In genomic region chr12:121022713-121023112, GRCh38 we compare ENCODE assay signal across 36 cellular contexts. TPM values are rescaled to one million over a fixed set of nuclear protein-coding genes. Genes with fewer than 3 reads are reported as not detected.
"Had no signal": no experiment of that assay in that cellular context is flagged by ENCODE, and none has a peak within 500 bp of the region (broad histone marks: within the 10 kb centered on the region; RNA-seq: fewer than 3 reads in every experiment).

No MANE protein-coding gene starts in this region.

- H3K27ac ChIP-seq: ascending aorta, breast epithelium, cardiac muscle cell, coronary artery, dorsolateral prefrontal cortex, esophagus muscularis mucosa, foreskin keratinocyte, gastrocnemius medialis, heart left ventricle, WERI-Rb-1 had no signal

- H3K36me3 ChIP-seq: ascending aorta, breast epithelium, cardiac muscle cell, gastrocnemius medialis, WERI-Rb-1 had no signal

- H3K4me3 Mint-ChIP-seq: activated B cell treated with CpG ODN at 0.5 μM for 24 hours; activated CD4-positive, alpha-beta memory T cell treated with anti-CD3 and anti-CD28 coated beads for 36 hours; activated CD4-positive, alpha-beta T cell treated with anti-CD3 and anti-CD28 coated beads for 36 hours; activated CD4-positive, alpha-beta T cell treated with anti-CD3 and anti-CD28 coated beads, Interleukin-2, amount 10 ng/mL, durations not matched to agents 24 days and 14 days; activated CD8-positive, alpha-beta memory T cell treated with anti-CD3 and anti-CD28 coated beads, Interleukin-2, amount 10 ng/mL, durations not matched to agents 7 days and 5 days; activated CD8-positive, alpha-beta T cell treated with anti-CD3 and anti-CD28 coated beads, Interleukin-2, amount 10 ng/mL, durations not matched to agents 7 days and 5 days; activated naive CD4-positive, alpha-beta T cell treated with anti-CD3 and anti-CD28 coated beads, Interleukin-2, amount 10 ng/mL, durations not matched to agents 7 days and 5 days; activated naive CD8-positive, alpha-beta T cell treated with anti-CD3 and anti-CD28 coated beads, Interleukin-2, amount 10 ng/mL, durations not matched to agents 7 days and 5 days; activated T-helper 1 cell treated with anti-CD3 and anti-CD28 coated beads, Interleukin-12 subunit alpha, Interleukin-12 subunit beta, Interleukin-2, Interleukin-4 antibody, amounts not matched to agents 30 ng/mL and 10 ng/mL and 1 ng/mL, durations not matched to agents 14 hours and 24 hours and 36 hours; brain; dendritic cell treated with granulocyte-macrophage colony-stimulating factor and Interleukin-4, amounts not matched to agents 40 ng/mL and 50 ng/mL, for 4 days had no signal

- ATAC-seq: activated CD4-positive, alpha-beta T cell treated with anti-CD3 and anti-CD28 coated beads for 36 hours; activated CD8-positive, alpha-beta memory T cell treated with anti-CD3 and anti-CD28 coated beads, Interleukin-2, amount 10 ng/mL, durations not matched to agents 7 days and 5 days; activated CD8-positive, alpha-beta T cell treated with anti-CD3 and anti-CD28 coated beads, Interleukin-2, amount 10 ng/mL, durations not matched to agents 7 days and 5 days; activated naive CD4-positive, alpha-beta T cell treated with anti-CD3 and anti-CD28 coated beads, Interleukin-2, amount 50 U/mL, for 72 hours; foreskin keratinocyte; gastrocnemius medialis; heart left ventricle had no signal

- H3K27ac Mint-ChIP-seq: activated B cell treated with CpG ODN at 0.5 μM for 24 hours; activated CD4-positive, alpha-beta memory T cell treated with anti-CD3 and anti-CD28 coated beads for 36 hours; activated CD4-positive, alpha-beta T cell treated with anti-CD3 and anti-CD28 coated beads for 36 hours; activated CD4-positive, alpha-beta T cell treated with anti-CD3 and anti-CD28 coated beads, Interleukin-2, amount 10 ng/mL, durations not matched to agents 24 days and 14 days; activated CD8-positive, alpha-beta memory T cell treated with anti-CD3 and anti-CD28 coated beads, Interleukin-2, amount 10 ng/mL, durations not matched to agents 7 days and 5 days; activated CD8-positive, alpha-beta T cell treated with anti-CD3 and anti-CD28 coated beads, Interleukin-2, amount 10 ng/mL, durations not matched to agents 7 days and 5 days; activated naive CD4-positive, alpha-beta T cell treated with anti-CD3 and anti-CD28 coated beads, Interleukin-2, amount 10 ng/mL, durations not matched to agents 7 days and 5 days; activated naive CD4-positive, alpha-beta T cell treated with anti-CD3 and anti-CD28 coated beads, Interleukin-2, amount 50 U/mL, for 72 hours; activated naive CD8-positive, alpha-beta T cell treated with anti-CD3 and anti-CD28 coated beads, Interleukin-2, amount 10 ng/mL, durations not matched to agents 7 days and 5 days; activated T-helper 1 cell treated with anti-CD3 and anti-CD28 coated beads, Interleukin-12 subunit alpha, Interleukin-12 subunit beta, Interleukin-2, Interleukin-4 antibody, amounts not matched to agents 30 ng/mL and 10 ng/mL and 1 ng/mL, durations not matched to agents 14 hours and 24 hours and 36 hours; brain; dendritic cell treated with granulocyte-macrophage colony-stimulating factor and Interleukin-4, amounts not matched to agents 40 ng/mL and 50 ng/mL, for 4 days had no signal

- DNase-seq: activated B cell treated with CpG ODN at 0.5 μM for 24 hours; activated CD4-positive, alpha-beta memory T cell treated with anti-CD3 and anti-CD28 coated beads for 36 hours; activated CD4-positive, alpha-beta T cell treated with anti-CD3 and anti-CD28 coated beads for 36 hours; activated CD4-positive, alpha-beta T cell treated with anti-CD3 and anti-CD28 coated beads, Interleukin-2, amount 10 ng/mL, durations not matched to agents 24 days and 14 days; activated CD4-positive, CD25-positive, alpha-beta regulatory T cell treated with anti-CD3 and anti-CD28 coated beads, Interleukin-2, amount 50 U/mL, for 72 hours; activated CD8-positive, alpha-beta memory T cell treated with anti-CD3 and anti-CD28 coated beads, Interleukin-2, amount 10 ng/mL, durations not matched to agents 7 days and 5 days; activated CD8-positive, alpha-beta memory T cell treated with anti-CD3 and anti-CD28 coated beads, Interleukin-2, amount 50 U/mL, for 4 hours; activated CD8-positive, alpha-beta T cell treated with anti-CD3 and anti-CD28 coated beads, Interleukin-2, amount 10 ng/mL, durations not matched to agents 7 days and 5 days; activated gamma-delta T cell; activated naive CD4-positive, alpha-beta T cell; activated naive CD4-positive, alpha-beta T cell treated with anti-CD3 and anti-CD28 coated beads, Interleukin-2, amount 10 ng/mL, durations not matched to agents 7 days and 5 days; activated naive CD8-positive, alpha-beta T cell treated with anti-CD3 and anti-CD28 coated beads, Interleukin-2, amount 10 ng/mL, durations not matched to agents 7 days and 5 days; activated T-cell treated with anti-CD3 and anti-CD28 coated beads, Interleukin-2, amount 50 U/mL, for 1 hour; activated T-cell treated with anti-CD3 and anti-CD28 coated beads, Interleukin-2, amount 50 U/mL, for 48 hours; central memory CD4-positive, alpha-beta T cell; dorsolateral prefrontal cortex; effector memory CD4-positive, alpha-beta T cell; erythroblast; foreskin keratinocyte; gastrocnemius medialis; glutamatergic neuron; heart left ventricle; T-helper 1 cell; T-helper 2 cell; WERI-Rb-1 had no signal

- H3K4me3 ChIP-seq: ascending aorta, breast epithelium, cardiac muscle cell, coronary artery, dorsolateral prefrontal cortex, esophagus muscularis mucosa, gastrocnemius medialis, heart left ventricle had no signal

- H3K4me1 ChIP-seq: ascending aorta, breast epithelium, esophagus muscularis mucosa, foreskin keratinocyte, gastrocnemius medialis, heart left ventricle had no signal

- H3K27me3 ChIP-seq: ascending aorta, breast epithelium, cardiac muscle cell, dorsolateral prefrontal cortex, esophagus muscularis mucosa, foreskin keratinocyte, gastrocnemius medialis, heart left ventricle had no signal

- H3K9me3 Mint-ChIP-seq: activated B cell treated with CpG ODN at 0.5 μM for 24 hours; activated CD4-positive, alpha-beta T cell treated with anti-CD3 and anti-CD28 coated beads, Interleukin-2, amount 10 ng/mL, durations not matched to agents 24 days and 14 days; activated naive CD4-positive, alpha-beta T cell treated with anti-CD3 and anti-CD28 coated beads, Interleukin-2, amount 10 ng/mL, durations not matched to agents 7 days and 5 days; activated naive CD4-positive, alpha-beta T cell treated with anti-CD3 and anti-CD28 coated beads, Interleukin-2, amount 50 U/mL, for 72 hours; activated naive CD8-positive, alpha-beta T cell treated with anti-CD3 and anti-CD28 coated beads, Interleukin-2, amount 10 ng/mL, durations not matched to agents 7 days and 5 days; activated T-helper 1 cell treated with anti-CD3 and anti-CD28 coated beads, Interleukin-12 subunit alpha, Interleukin-12 subunit beta, Interleukin-2, Interleukin-4 antibody, amounts not matched to agents 30 ng/mL and 10 ng/mL and 1 ng/mL, durations not matched to agents 14 hours and 24 hours and 36 hours; brain; dendritic cell treated with granulocyte-macrophage colony-stimulating factor and Interleukin-4, amounts not matched to agents 40 ng/mL and 50 ng/mL, for 4 days had no signal

- H3K36me3 Mint-ChIP-seq: activated naive CD4-positive, alpha-beta T cell treated with anti-CD3 and anti-CD28 coated beads, Interleukin-2, amount 50 U/mL, for 72 hours; brain had no signal

- H3K9me3 ChIP-seq: ascending aorta, breast epithelium, esophagus muscularis mucosa, gastrocnemius medialis, heart left ventricle had no signal

- H3K27me3 Mint-ChIP-seq: activated CD4-positive, alpha-beta memory T cell treated with anti-CD3 and anti-CD28 coated beads for 36 hours; activated CD4-positive, alpha-beta T cell treated with anti-CD3 and anti-CD28 coated beads for 36 hours; activated CD4-positive, alpha-beta T cell treated with anti-CD3 and anti-CD28 coated beads, Interleukin-2, amount 10 ng/mL, durations not matched to agents 24 days and 14 days; activated CD8-positive, alpha-beta memory T cell treated with anti-CD3 and anti-CD28 coated beads, Interleukin-2, amount 10 ng/mL, durations not matched to agents 7 days and 5 days; activated naive CD4-positive, alpha-beta T cell treated with anti-CD3 and anti-CD28 coated beads, Interleukin-2, amount 10 ng/mL, durations not matched to agents 7 days and 5 days; activated naive CD8-positive, alpha-beta T cell treated with anti-CD3 and anti-CD28 coated beads, Interleukin-2, amount 10 ng/mL, durations not matched to agents 7 days and 5 days; dendritic cell treated with granulocyte-macrophage colony-stimulating factor and Interleukin-4, amounts not matched to agents 40 ng/mL and 50 ng/mL, for 4 days had no signal

- H3K4me1 Mint-ChIP-seq: activated B cell treated with CpG ODN at 0.5 μM for 24 hours; activated CD4-positive, alpha-beta T cell treated with anti-CD3 and anti-CD28 coated beads for 36 hours; activated CD4-positive, alpha-beta T cell treated with anti-CD3 and anti-CD28 coated beads, Interleukin-2, amount 10 ng/mL, durations not matched to agents 24 days and 14 days; activated naive CD4-positive, alpha-beta T cell treated with anti-CD3 and anti-CD28 coated beads, Interleukin-2, amount 10 ng/mL, durations not matched to agents 7 days and 5 days; activated naive CD8-positive, alpha-beta T cell treated with anti-CD3 and anti-CD28 coated beads, Interleukin-2, amount 10 ng/mL, durations not matched to agents 7 days and 5 days; brain had no signal

RNA-seq across cellular contexts. Expression of gene OASL, which starts 16.3 kb away (rescaled TPM):
- total RNA-seq: ascending aorta, cardiac muscle cell had no signal
- polyA plus RNA-seq: cardiac muscle cell had no signal

RNA-seq across cellular contexts. Expression of gene HNF1A, which starts 44.4 kb away (rescaled TPM):
- total RNA-seq: activated B cell treated with CpG ODN at 0.5 μM for 24 hours; activated CD4-positive, alpha-beta memory T cell treated with anti-CD3 and anti-CD28 coated beads for 36 hours; activated CD4-positive, alpha-beta T cell treated with anti-CD3 and anti-CD28 coated beads for 36 hours; activated CD4-positive, alpha-beta T cell treated with anti-CD3 and anti-CD28 coated beads, Interleukin-2, amount 10 ng/mL, durations not matched to agents 24 days and 14 days; activated CD8-positive, alpha-beta memory T cell treated with anti-CD3 and anti-CD28 coated beads for 36 hours; activated CD8-positive, alpha-beta memory T cell treated with anti-CD3 and anti-CD28 coated beads, Interleukin-2, amount 10 ng/mL, durations not matched to agents 7 days and 5 days; activated CD8-positive, alpha-beta T cell treated with anti-CD3 and anti-CD28 coated beads, Interleukin-2, amount 10 ng/mL, durations not matched to agents 7 days and 5 days; activated naive CD4-positive, alpha-beta T cell treated with anti-CD3 and anti-CD28 coated beads, Interleukin-2, amount 50 U/mL, for 72 hours; activated naive CD8-positive, alpha-beta T cell treated with anti-CD3 and anti-CD28 coated beads, Interleukin-2, amount 10 ng/mL, durations not matched to agents 7 days and 5 days; activated T-helper 1 cell treated with anti-CD3 and anti-CD28 coated beads, Interleukin-12 subunit alpha, Interleukin-12 subunit beta, Interleukin-2, Interleukin-4 antibody, amounts not matched to agents 30 ng/mL and 10 ng/mL and 1 ng/mL, durations not matched to agents 14 hours and 24 hours and 36 hours; ascending aorta; cardiac muscle cell; cerebellum; dorsolateral prefrontal cortex; esophagus muscularis mucosa; foreskin keratinocyte; heart left ventricle had no signal
- polyA plus RNA-seq: cardiac muscle cell, foreskin keratinocyte had no signal
